ENCODE assay signal across 29 cellular contexts in the genomic region with DNA sequence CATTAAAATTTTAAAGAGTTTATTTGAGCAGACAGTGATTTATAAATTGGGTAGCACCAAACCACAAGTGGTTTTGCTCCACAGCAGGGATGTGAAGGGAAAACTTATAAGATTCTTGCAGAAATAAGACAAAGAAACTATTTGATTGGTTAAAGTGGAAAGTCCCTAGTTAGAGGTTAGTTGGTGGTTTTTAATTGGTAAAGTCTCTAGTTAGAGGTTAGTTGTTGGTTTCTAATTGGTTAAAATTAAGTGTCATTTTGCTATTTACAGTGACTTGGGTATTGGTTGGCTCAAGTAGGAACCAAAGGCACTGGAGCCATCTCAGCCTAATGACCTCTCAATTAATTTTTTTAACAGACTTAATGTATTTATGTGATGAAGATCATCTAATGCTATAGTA.
"Had no signal": no experiment of that assay in that cellular context is flagged by ENCODE, and none has a peak within 500 bp of the region (broad histone marks: within the 10 kb centered on the region; RNA-seq: fewer than 3 reads in every experiment).

No MANE protein-coding gene starts in this region.

- FAIRE-seq: small intestine, urothelium cell line had no signal

- H3K4me3 Mint-ChIP-seq: natural killer cell; nephron; neural progenitor cell; stimulated activated effector memory CD8-positive, alpha-beta T cell treated with anti-CD3 and anti-CD28 coated beads, Interleukin-12 subunit alpha, Interleukin-12 subunit beta, amount 100 ng/mL, for 72 hours; stimulated activated naive B cell treated with anti-CD40 and anti-IgM and Interleukin-4, amounts not matched to agents 10 μg/mL and 1 μg/mL and 100 μg/mL, for 72 hours; stimulated activated naive CD8-positive, alpha-beta T cell treated with anti-CD3 and anti-CD28 coated beads, Interleukin-15, Interleukin-2, amounts not matched to agents 100 ng/mL and 50 ng/mL, for 24 hours had no signal

- H3K27me3 ChIP-seq: neural progenitor cell, ovary, right lobe of liver, sigmoid colon, stomach, thyroid gland, upper lobe of left lung, vagina had no signal

- H3K9me3 ChIP-seq: ovary, psoas muscle, right lobe of liver, sigmoid colon, stomach, thoracic aorta, thyroid gland, tibial nerve, upper lobe of left lung, vagina had no signal

- H2AFZ ChIP-seq: neural progenitor cell, parathyroid adenoma had no signal

- H3K27ac Mint-ChIP-seq: natural killer cell; nephron; neural progenitor cell; progenitor cell of endocrine pancreas; stimulated activated effector memory CD8-positive, alpha-beta T cell treated with anti-CD3 and anti-CD28 coated beads, Interleukin-12 subunit alpha, Interleukin-12 subunit beta, amount 100 ng/mL, for 72 hours; stimulated activated naive B cell treated with anti-CD40 and anti-IgM and Interleukin-4, amounts not matched to agents 10 μg/mL and 1 μg/mL and 100 μg/mL, for 72 hours; stimulated activated naive CD8-positive, alpha-beta T cell treated with anti-CD3 and anti-CD28 coated beads, Interleukin-15, Interleukin-2, amounts not matched to agents 100 ng/mL and 50 ng/mL, for 24 hours had no signal

- H3K4me2 ChIP-seq: neural progenitor cell had no signal

- H3K36me3 ChIP-seq: neural progenitor cell, ovary, right lobe of liver, sigmoid colon, stomach, thoracic aorta, thyroid gland, tibial nerve, upper lobe of left lung, vagina had no signal

- H3K27me3 Mint-ChIP-seq: progenitor cell of endocrine pancreas; stimulated activated naive B cell treated with anti-CD40 and anti-IgM and Interleukin-4, amounts not matched to agents 10 μg/mL and 1 μg/mL and 100 μg/mL, for 72 hours; stimulated activated naive CD8-positive, alpha-beta T cell treated with anti-CD3 and anti-CD28 coated beads, Interleukin-15, Interleukin-2, amounts not matched to agents 100 ng/mL and 50 ng/mL, for 24 hours had no signal

- DNase-seq: natural killer cell; occipital lobe; ovary; posterior cingulate gyrus; psoas muscle; right cardiac atrium; right lobe of liver; sigmoid colon; small intestine; stimulated activated CD4-positive, alpha-beta T cell treated with anti-CD3 and anti-CD28 coated beads, Interleukin-15, amount 100 ng/mL, for 24 hours; stimulated activated CD4-positive, alpha-beta T cell treated with anti-CD3 and anti-CD28 coated beads, Interleukin-2, amount 100 ng/mL, for 24 hours; stimulated activated CD4-positive, alpha-beta T cell treated with anti-CD3 and anti-CD28 coated beads, Interleukin-2, amount 100 ng/mL, for 48 hours; stimulated activated CD4-positive, alpha-beta T cell treated with anti-CD3 and anti-CD28 coated beads, Interleukin-4, amount 100 ng/mL, for 24 hours; stimulated activated naive B cell treated with anti-CD40 and anti-IgM and Interleukin-4, amounts not matched to agents 10 μg/mL and 1 μg/mL and 100 μg/mL, for 72 hours; stimulated activated naive CD4-positive, alpha-beta T cell treated with Interleukin-2 at 50 U/mL for 16 hours; stomach; thyroid gland; trophoblast cell; upper lobe of left lung had no signal

- H3K79me2 ChIP-seq: parathyroid adenoma had no signal

- H3K9me3 Mint-ChIP-seq: natural killer cell; stimulated activated effector memory CD8-positive, alpha-beta T cell treated with anti-CD3 and anti-CD28 coated beads, Interleukin-12 subunit alpha, Interleukin-12 subunit beta, amount 100 ng/mL, for 72 hours; stimulated activated naive CD8-positive, alpha-beta T cell treated with anti-CD3 and anti-CD28 coated beads, Interleukin-15, Interleukin-2, amounts not matched to agents 100 ng/mL and 50 ng/mL, for 24 hours had no signal

- H3K4me3 ChIP-seq: neural progenitor cell, ovary, psoas muscle, right lobe of liver, sigmoid colon, stomach, thoracic aorta, thyroid gland, tibial nerve, upper lobe of left lung, vagina had no signal

- H3K36me3 Mint-ChIP-seq: natural killer cell; neural progenitor cell; stimulated activated effector memory CD8-positive, alpha-beta T cell treated with anti-CD3 and anti-CD28 coated beads, Interleukin-12 subunit alpha, Interleukin-12 subunit beta, amount 100 ng/mL, for 72 hours had no signal

- H3K4me1 ChIP-seq: neural progenitor cell, parathyroid adenoma, psoas muscle, right lobe of liver, stomach, thyroid gland, tibial nerve, upper lobe of left lung, vagina had no signal

- H3K9ac ChIP-seq: neural progenitor cell, parathyroid adenoma had no signal

- H3K27ac ChIP-seq: neural progenitor cell, ovary, parathyroid adenoma, psoas muscle, right lobe of liver, sigmoid colon, stomach, thoracic aorta, thyroid gland, tibial nerve, upper lobe of left lung, vagina had no signal

- ATAC-seq: natural killer cell; psoas muscle; right cardiac atrium; right lobe of liver; stimulated activated effector memory CD8-positive, alpha-beta T cell treated with anti-CD3 and anti-CD28 coated beads, Interleukin-12 subunit alpha, Interleukin-12 subunit beta, amount 100 ng/mL, for 72 hours; stimulated activated naive B cell treated with anti-CD40 and anti-IgM and Interleukin-4, amounts not matched to agents 10 μg/mL and 1 μg/mL and 100 μg/mL, for 72 hours had no signal

- H3K4me1 Mint-ChIP-seq: neural progenitor cell had no signal
